Comparison of ENCODE assay signal across 17 cellular contexts in the genomic region with DNA sequence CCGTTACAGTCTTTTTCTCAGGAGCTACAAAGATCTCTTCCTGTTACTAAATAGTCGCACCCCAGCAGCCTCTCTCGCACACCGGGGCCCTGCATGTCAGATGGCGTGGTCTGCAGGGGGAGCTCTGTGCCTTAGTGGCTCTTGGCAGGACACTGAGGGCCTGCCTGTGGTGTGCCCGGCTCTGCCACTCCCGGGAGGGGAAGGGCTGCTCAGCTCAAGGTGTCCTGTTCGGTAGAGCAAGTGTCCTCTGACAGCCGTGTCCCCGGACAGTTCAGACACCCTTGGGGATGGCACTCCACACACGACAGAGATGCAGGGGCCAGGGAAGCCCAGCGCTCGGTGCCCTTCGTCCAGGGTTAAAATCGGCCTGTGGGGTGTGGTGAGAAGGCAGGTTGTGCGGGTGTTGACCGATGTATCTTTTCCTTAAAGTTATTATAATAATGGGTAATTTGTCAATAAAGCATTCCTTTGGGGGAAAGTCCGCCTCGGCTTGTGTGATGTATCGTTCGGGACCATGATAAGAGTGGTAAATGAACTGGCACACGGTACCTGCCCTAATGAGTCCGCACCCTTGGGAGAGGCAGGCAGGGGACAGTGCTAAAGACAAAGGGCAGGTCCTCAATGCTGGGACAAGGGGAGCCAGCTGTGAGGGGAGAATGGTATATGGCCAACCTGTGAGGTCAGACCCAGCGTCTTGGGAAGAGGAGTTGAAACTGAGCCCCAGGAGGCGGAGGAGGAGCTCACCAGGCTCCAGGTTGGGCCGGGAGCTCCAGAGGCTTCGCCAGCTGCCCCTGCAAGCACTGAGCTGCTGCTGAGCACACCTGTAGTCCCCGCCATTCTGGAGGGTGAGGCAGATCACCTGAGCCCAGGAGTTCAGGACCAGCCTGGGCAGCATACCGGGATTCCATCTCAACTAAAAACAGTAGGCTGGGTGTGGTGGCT. TPM values are rescaled to one million over a fixed set of nuclear protein-coding genes. Genes with fewer than 3 reads are reported as not detected.
DNase-seq lines count a peak whose midpoint lies in the region; ATAC-seq and TF ChIP-seq lines count a peak whose summit lies in the region.
"Had no signal": no experiment of that assay in that cellular context is flagged by ENCODE, and none has a peak within 500 bp of the region (broad histone marks: within the 10 kb centered on the region; RNA-seq: fewer than 3 reads in every experiment).

No MANE protein-coding gene starts in this region.

- H3K9me3 ChIP-seq in PC-3 (ENCODE audit: low read length): no peaks in the 10 kb centered on the region
- H3K9me3 ChIP-seq in endodermal cell (ENCODE audit: control insufficient read depth, low read length): no peaks in the 10 kb centered on the region

- no peaks in the 10 kb centered on the region for H3K27me3 Mint-ChIP-seq in endodermal cell (ENCODE audit: insufficient read depth)
- H3K27me3 Mint-ChIP-seq in activated CD8-positive, alpha-beta T cell treated with anti-CD3 and anti-CD28 coated beads for 36 hours: no peaks in the 10 kb centered on the region
- H3K27me3 Mint-ChIP-seq: IgD-negative memory B cell had no signal

- no peak overlapping the region for H3K27ac Mint-ChIP-seq in endodermal cell
- H3K27ac Mint-ChIP-seq in activated CD8-positive, alpha-beta T cell treated with anti-CD3 and anti-CD28 coated beads for 36 hours: no peak overlapping the region
- H3K27ac Mint-ChIP-seq: T-helper 1 cell treated with Interleukin-12 subunit alpha and Interleukin-12 subunit beta and Interleukin-4 antibody, amounts not matched to agents 30 μg/mL and 1 μg/mL, for 36 hours had no signal

- H3F3A ChIP-seq in PC-3 (ENCODE audit: low read length, unreplicated experiment): peaks cover 11% of the 10 kb centered on the region

- no peaks in the 10 kb centered on the region for H3K9me2 ChIP-seq in PC-3 (replicated peaks; ENCODE audit: low read length)

- DNase-seq in PC-3: no peak
- DNase-seq in endodermal cell: peak; percentile 58
- no peak for DNase-seq in retinal pigment epithelial cell (ENCODE audit: low read depth)
- no peak for DNase-seq in activated CD8-positive, alpha-beta T cell treated with anti-CD3 and anti-CD28 coated beads for 36 hours
- DNase-seq in NCI-H2107 treated with DMSO at 0.1 percent for 48 hours (lab: John Stamatoyannopoulos, UW; ENCODE audit: unreplicated experiment): no peak
- DNase-seq: activated CD4-positive, CD25-positive, alpha-beta regulatory T cell; activated CD8-positive, alpha-beta memory T cell treated with anti-CD3 and anti-CD28 coated beads for 24 hours; NCI-H2107; NCI-H524 treated with DMSO at 0.1 percent for 48 hours had no signal

- H3K9ac ChIP-seq in PC-3 (ENCODE audit: low read length): no peak overlapping the region
- H3K9ac ChIP-seq in endodermal cell (ENCODE audit: extremely low read depth, low read length, poor library complexity, severe bottlenecking): no peak overlapping the region
- H3K9ac ChIP-seq: parathyroid adenoma had no signal

- H3K27me3 ChIP-seq in PC-3 (ENCODE audit: low read length) (no peaks in the 10 kb centered on the region), endodermal cell (ENCODE audit: control insufficient read depth, insufficient read depth, low read length, poor library complexity, severe bottlenecking) (no peaks in the 10 kb centered on the region)

- H2AFZ ChIP-seq in PC-3 (ENCODE audit: low read length): no peak overlapping the region
- H2AFZ ChIP-seq: parathyroid adenoma had no signal

- H3K36me3 Mint-ChIP-seq in endodermal cell (ENCODE audit: low read depth): peaks cover 26% of the 10 kb centered on the region
- H3K36me3 Mint-ChIP-seq in activated CD8-positive, alpha-beta T cell treated with anti-CD3 and anti-CD28 coated beads for 36 hours (ENCODE audit: low read depth): peaks cover 15% of the 10 kb centered on the region

- H3K4me1 ChIP-seq in PC-3 (ENCODE audit: insufficient read depth, low read length): peaks cover 24% of the 10 kb centered on the region
- H3K4me1 ChIP-seq in endodermal cell (ENCODE audit: control insufficient read depth, insufficient read depth, low read length): no peaks in the 10 kb centered on the region
- H3K4me1 ChIP-seq: parathyroid adenoma had no signal

- no peak overlapping the region for H3K27ac ChIP-seq in PC-3 (ENCODE audit: low read length)
- H3K27ac ChIP-seq in endodermal cell (ENCODE audit: low read depth, low read length): no peak overlapping the region
- H3K27ac ChIP-seq: parathyroid adenoma had no signal

- no peak overlapping the region for H3K4me3 Mint-ChIP-seq in endodermal cell
- no peak overlapping the region for H3K4me3 Mint-ChIP-seq in activated CD8-positive, alpha-beta T cell treated with anti-CD3 and anti-CD28 coated beads for 36 hours
- H3K4me3 Mint-ChIP-seq: T-helper 1 cell treated with Interleukin-12 subunit alpha and Interleukin-12 subunit beta and Interleukin-4 antibody, amounts not matched to agents 30 μg/mL and 1 μg/mL, for 36 hours had no signal

- H3K4me3 ChIP-seq in PC-3 (ENCODE audit: low read length): no peak overlapping the region
- H3K4me3 ChIP-seq in endodermal cell (ENCODE audit: low read length): no peak overlapping the region
- H3K4me3 ChIP-seq in retinal pigment epithelial cell (ENCODE audit: low read length): no peak overlapping the region

- no TSS peak for BruUV-seq in PC-3 (replicated peaks; lab: Mats Ljungman, UMichigan)

- H4K20me1 ChIP-seq in PC-3 (ENCODE audit: low read length): peaks cover 11% of the 10 kb centered on the region; the same call in 1 of the 2 replicates

- H3K36me3 ChIP-seq in PC-3 (ENCODE audit: low read depth, low read length) (peaks cover 51% of the 10 kb centered on the region), endodermal cell (ENCODE audit: control insufficient read depth, insufficient read depth, low read length) (peaks cover 40% of the 10 kb centered on the region)

- H3K4me1 Mint-ChIP-seq in endodermal cell: peaks cover 12% of the 10 kb centered on the region
- H3K4me1 Mint-ChIP-seq in activated CD8-positive, alpha-beta T cell treated with anti-CD3 and anti-CD28 coated beads for 36 hours (ENCODE audit: low read depth): peaks cover 5% of the 10 kb centered on the region

- intact Hi-C loops in PC-3 (cut with micrococcal nuclease): no loop called here
- intact Hi-C loops in activated CD8-positive, alpha-beta T cell treated with anti-CD3 and anti-CD28 coated beads for 36 hours (cut with micrococcal nuclease): no loop called here

- H3K79me2 ChIP-seq in PC-3 (ENCODE audit: low read length): peaks cover 29% of the 10 kb centered on the region

- TF ChIP-seq CTCF in GM12873 (IDR thresholded peaks at IDR 0.05; ENCODE audit: insufficient read depth, low read depth, low read length, missing control alignments) (peak; percentile 3), PC-3 (conservative IDR thresholded peaks at IDR 0.05; ENCODE audit: low read depth, low read length) (peak; percentile 21; the same call in 1 of the 2 replicates), endodermal cell (conservative IDR thresholded peaks at IDR 0.05) (peak; percentile 44), retinal pigment epithelial cell (conservative IDR thresholded peaks at IDR 0.05; ENCODE audit: low read depth, low read length) (peak; percentile 2)
- TF ChIP-seq CTCF in activated CD8-positive, alpha-beta T cell treated with anti-CD3 and anti-CD28 coated beads for 36 hours (IDR thresholded peaks at IDR 0.05): no peak

- no peak overlapping the region for H3K4me2 ChIP-seq in PC-3 (ENCODE audit: low read length)

- POLR2A ChIA-PET in PC-3 (lab: Charles Lee; ENCODE audit: unreplicated experiment): no interaction called here
- POLR2A ChIA-PET in activated CD8-positive, alpha-beta T cell treated with anti-CD3 and anti-CD28 coated beads for 36 hours (lab: Charles Lee): interaction anchor here (0.5 kb wide), 1 partner anchor 39 kb away, joined by 4 read pairs; no protein-coding TSS in a partner anchor

- CTCF ChIA-PET in PC-3 (lab: Charles Lee): interaction anchor here (0.6 kb wide), 1 partner anchor 57 kb away, joined by 5 read pairs; no protein-coding TSS in a partner anchor
- CTCF ChIA-PET in activated CD8-positive, alpha-beta T cell treated with anti-CD3 and anti-CD28 coated beads for 36 hours (lab: Charles Lee): interaction anchor here (0.9 to 1.7 kb wide), 3 partner anchors 19 to 105 kb away, joined by 3 to 7 read pairs (median 3); a partner anchor contains a TSS

- H3K9me3 Mint-ChIP-seq in endodermal cell: no peaks in the 10 kb centered on the region
- H3K9me3 Mint-ChIP-seq in activated CD8-positive, alpha-beta T cell treated with anti-CD3 and anti-CD28 coated beads for 36 hours: no peaks in the 10 kb centered on the region
- H3K9me3 Mint-ChIP-seq: IgD-negative memory B cell; T-helper 1 cell treated with Interleukin-12 subunit alpha and Interleukin-12 subunit beta and Interleukin-4 antibody, amounts not matched to agents 30 μg/mL and 1 μg/mL, for 36 hours had no signal

- ATAC-seq in PC-3 (no peak), HG03025 (IDR thresholded peaks at IDR 0.05; ENCODE audit: low FRiP score, unreplicated experiment) (no peak)
- ATAC-seq in activated CD8-positive, alpha-beta T cell treated with anti-CD3 and anti-CD28 coated beads for 36 hours: no peak

- 95 to 96% methylated on average over 26 to 29 of the region's 29 CpGs for WGBS in endodermal cell (ENCODE audit: insufficient coverage in 1 of 2, insufficient read length in 1 of 2), 2 experiments

RNA-seq across cellular contexts. Expression of a gene that starts 3.6 kb away (rescaled TPM):
- 73.7 and 80.1 TPM in 2 replicates for total RNA-seq in PC-3 (2014; rRNA removed)
- 10 to 100 TPM; 25.8 to 26.8 TPM for total RNA-seq in endodermal cell
- 26.0 TPM for polyA plus RNA-seq in endodermal cell (2013, experiment 1 of 2)
- 25.3 TPM for polyA plus RNA-seq in endodermal cell (2013, experiment 2 of 2)
- 10 to 100 TPM; 32.2 to 32.5 TPM for total RNA-seq in activated CD8-positive, alpha-beta T cell treated with anti-CD3 and anti-CD28 coated beads for 36 hours

RNA-seq across cellular contexts. Expression of a gene that starts 26.3 kb away (rescaled TPM):
- total RNA-seq in PC-3 (2014; rRNA removed): 147 and 167 TPM in 2 replicates
- 10 to 100 TPM; 68.3 to 85.2 TPM for total RNA-seq in endodermal cell
- polyA plus RNA-seq in endodermal cell (2013, experiment 1 of 2): 68.0 TPM
- 64.1 TPM for polyA plus RNA-seq in endodermal cell (2013, experiment 2 of 2)
- total RNA-seq in activated CD8-positive, alpha-beta T cell treated with anti-CD3 and anti-CD28 coated beads for 36 hours: 10 to 100 TPM; 43.1 to 44.6 TPM

RNA-seq across cellular contexts. Expression of a gene that starts 30.0 kb away (rescaled TPM):
- total RNA-seq in PC-3 (2014; rRNA removed) (not detected in 2 replicates), endodermal cell (not detected)
- not detected for polyA plus RNA-seq in endodermal cell (2013, experiment 1 of 2)
- not detected for polyA plus RNA-seq in endodermal cell (2013, experiment 2 of 2)
- total RNA-seq in activated CD8-positive, alpha-beta T cell treated with anti-CD3 and anti-CD28 coated beads for 36 hours: not detected
- total RNA-seq: bronchial epithelial cell, dermis microvascular lymphatic vessel endothelial cell, lower leg skin had no signal
